In genomic region chr6:127277878-127278843, GRCh38 we compare ENCODE assay signal across 1 cellular context.
TF ChIP-seq lines count a peak whose summit lies in the region.

No MANE protein-coding gene starts in this region.

TF ChIP-seq in liver, 16 proteins besides CTCF, POLR2A, EP300 and RAD21 (continued from another document):
- TF ChIP-seq REST (IDR thresholded peaks at IDR 0.05) (peak; percentile 19), JUND (IDR thresholded peaks at IDR 0.05) (no peak)
